14 cellular contexts compared by ENCODE assay signal in the genomic region with DNA sequence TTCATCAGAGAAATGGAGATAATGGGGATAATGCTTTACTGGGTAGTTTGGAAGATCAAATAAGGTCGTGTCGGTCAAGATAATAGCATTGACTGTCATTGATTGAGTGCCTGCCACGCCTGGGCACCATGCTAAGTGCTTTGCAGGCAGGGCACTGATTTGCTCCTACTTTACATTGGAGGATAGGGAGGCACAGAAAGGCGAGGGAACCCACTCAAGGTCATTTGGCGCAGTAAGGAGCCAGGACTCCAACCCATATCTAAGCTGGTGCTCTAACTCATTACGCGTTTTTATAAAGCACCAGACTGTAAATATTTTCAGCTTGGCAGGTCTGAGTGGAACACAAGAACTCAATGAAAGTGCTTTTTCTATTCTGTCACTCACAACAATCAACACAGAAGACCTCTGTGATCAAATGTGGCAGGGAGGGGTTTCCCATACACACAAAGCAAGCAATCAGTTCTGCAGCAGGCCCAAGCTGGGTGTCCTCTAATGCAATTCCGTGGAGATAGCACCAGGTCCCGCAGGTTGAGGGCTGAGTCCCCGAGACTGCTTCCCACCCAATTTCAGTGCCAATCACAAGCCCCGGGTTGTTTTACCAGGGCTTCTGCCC.
"Had no signal": no experiment of that assay in that cellular context is flagged by ENCODE, and none has a peak within 500 bp of the region (broad histone marks: within the 10 kb centered on the region; RNA-seq: fewer than 3 reads in every experiment).

No MANE protein-coding gene starts in this region.

- H3K36me3 Mint-ChIP-seq: mesothelial cell of epicardium; stimulated activated effector memory CD8-positive, alpha-beta T cell treated with anti-CD3 and anti-CD28 coated beads, Interleukin-12 subunit alpha, Interleukin-12 subunit beta, amount 100 ng/mL, for 72 hours had no signal

- H2AFZ ChIP-seq: hepatocyte had no signal

- H3K27me3 Mint-ChIP-seq: activated naive CD8-positive, alpha-beta T cell treated with anti-CD3 and anti-CD28 coated beads, Interleukin-2, amount 50 U/mL, for 24 hours; activated T-helper 17 cell treated with anti-CD3 and anti-CD28 coated beads, Interleukin-2, amount 50 U/mL, for 72 hours had no signal

- H3K4me1 Mint-ChIP-seq: activated naive CD8-positive, alpha-beta T cell treated with anti-CD3 and anti-CD28 coated beads, Interleukin-2, amount 50 U/mL, for 24 hours; activated T-helper 17 cell treated with anti-CD3 and anti-CD28 coated beads, Interleukin-2, amount 50 U/mL, for 72 hours; stimulated activated effector memory CD8-positive, alpha-beta T cell treated with anti-CD3 and anti-CD28 coated beads, Interleukin-12 subunit alpha, Interleukin-12 subunit beta, amount 100 ng/mL, for 72 hours had no signal

- H3K4me3 Mint-ChIP-seq: activated naive CD8-positive, alpha-beta T cell treated with anti-CD3 and anti-CD28 coated beads, Interleukin-2, amount 50 U/mL, for 24 hours; activated T-helper 17 cell treated with anti-CD3 and anti-CD28 coated beads, Interleukin-2, amount 50 U/mL, for 72 hours; endodermal cell; mesothelial cell of epicardium; stimulated activated effector memory CD8-positive, alpha-beta T cell treated with anti-CD3 and anti-CD28 coated beads, Interleukin-12 subunit alpha, Interleukin-12 subunit beta, amount 100 ng/mL, for 72 hours had no signal

- H3K27ac Mint-ChIP-seq: activated naive CD8-positive, alpha-beta T cell treated with anti-CD3 and anti-CD28 coated beads, Interleukin-2, amount 50 U/mL, for 24 hours; activated T-helper 17 cell treated with anti-CD3 and anti-CD28 coated beads, Interleukin-2, amount 50 U/mL, for 72 hours; endodermal cell; stimulated activated effector memory CD8-positive, alpha-beta T cell treated with anti-CD3 and anti-CD28 coated beads, Interleukin-12 subunit alpha, Interleukin-12 subunit beta, amount 100 ng/mL, for 72 hours had no signal

- H3K27me3 ChIP-seq: ovary had no signal

- H3K27ac ChIP-seq: hepatocyte, ovary, VCaP had no signal

- DNase-seq: activated CD4-positive, alpha-beta T cell treated with anti-CD3 and anti-CD28 coated beads, Interleukin-2, amount 50 U/mL, for 48 hours; activated naive CD4-positive, alpha-beta T cell treated with Interleukin-2 at 50 U/mL for 16 hours; activated naive CD8-positive, alpha-beta T cell treated with anti-CD3 and anti-CD28 coated beads, Interleukin-2, amount 50 U/mL, for 24 hours; aorta; endodermal cell; erythroblast; kidney; ovary had no signal

- H3K79me2 ChIP-seq: hepatocyte had no signal

- H3K9me3 Mint-ChIP-seq: activated naive CD8-positive, alpha-beta T cell treated with anti-CD3 and anti-CD28 coated beads, Interleukin-2, amount 50 U/mL, for 24 hours; activated T-helper 17 cell treated with anti-CD3 and anti-CD28 coated beads, Interleukin-2, amount 50 U/mL, for 72 hours; stimulated activated effector memory CD8-positive, alpha-beta T cell treated with anti-CD3 and anti-CD28 coated beads, Interleukin-12 subunit alpha, Interleukin-12 subunit beta, amount 100 ng/mL, for 72 hours had no signal

- H3K4me2 ChIP-seq: hepatocyte had no signal

- H3K9me3 ChIP-seq: ovary had no signal

- H3K4me3 ChIP-seq: hepatocyte, ovary had no signal

- ATAC-seq: activated naive CD8-positive, alpha-beta T cell treated with anti-CD3 and anti-CD28 coated beads, Interleukin-2, amount 50 U/mL, for 24 hours; activated T-helper 17 cell treated with anti-CD3 and anti-CD28 coated beads, Interleukin-2, amount 50 U/mL, for 72 hours; SK-N-SH treated with all-trans-retinoic acid at 6 μM for 48 hours; stimulated activated effector memory CD8-positive, alpha-beta T cell treated with anti-CD3 and anti-CD28 coated beads, Interleukin-12 subunit alpha, Interleukin-12 subunit beta, amount 100 ng/mL, for 72 hours had no signal
